In the genomic region with DNA sequence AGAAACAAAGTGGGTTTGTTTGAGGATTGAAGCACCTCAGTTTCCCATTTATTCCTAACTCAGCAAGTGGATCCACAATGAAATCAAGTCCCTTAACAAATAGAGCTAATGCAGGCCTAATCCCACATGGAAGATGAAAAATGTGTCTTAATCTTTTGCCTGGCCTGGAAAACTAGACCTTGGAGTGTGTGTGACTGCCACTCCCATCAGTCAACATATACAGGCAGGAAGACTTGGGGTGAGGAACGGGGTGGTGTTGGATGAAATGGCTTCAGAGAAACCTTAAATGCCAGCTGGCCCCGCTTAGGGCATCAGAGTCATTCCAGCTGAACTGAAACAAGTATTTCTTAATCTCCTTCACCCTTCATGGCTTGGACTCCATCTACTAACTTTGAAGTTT, we compare ENCODE assay signal across 10 cellular contexts.
"Had no signal": no experiment of that assay in that cellular context is flagged by ENCODE, and none has a peak within 500 bp of the region (broad histone marks: within the 10 kb centered on the region; RNA-seq: fewer than 3 reads in every experiment).

No MANE protein-coding gene starts in this region.

- DNase-seq: HFFc6, KBM-7 had no signal

- H3K4me3 Mint-ChIP-seq: GM23338, HFFc6, IgD-negative memory B cell had no signal

- H3K9me3 Mint-ChIP-seq: GM23338, IgD-negative memory B cell had no signal

- H3K36me3 ChIP-seq: HAP-1 had no signal

- H3K9me3 ChIP-seq: HAP-1 had no signal

- H3K4me3 ChIP-seq: GM23338, HAP-1 had no signal

- FAIRE-seq: H1, H54, HepG2 had no signal

- H3K4me1 ChIP-seq: HAP-1 had no signal

- H3K36me3 Mint-ChIP-seq: IgD-negative memory B cell had no signal

- H3K4me2 ChIP-seq: GM23338 had no signal

- ATAC-seq: GM23338, HCT116, HepG2 had no signal

- H3K27ac ChIP-seq: HL-60 had no signal

- H3K27ac Mint-ChIP-seq: GM23338, HFFc6, IgD-negative memory B cell had no signal
